In the genomic region with DNA sequence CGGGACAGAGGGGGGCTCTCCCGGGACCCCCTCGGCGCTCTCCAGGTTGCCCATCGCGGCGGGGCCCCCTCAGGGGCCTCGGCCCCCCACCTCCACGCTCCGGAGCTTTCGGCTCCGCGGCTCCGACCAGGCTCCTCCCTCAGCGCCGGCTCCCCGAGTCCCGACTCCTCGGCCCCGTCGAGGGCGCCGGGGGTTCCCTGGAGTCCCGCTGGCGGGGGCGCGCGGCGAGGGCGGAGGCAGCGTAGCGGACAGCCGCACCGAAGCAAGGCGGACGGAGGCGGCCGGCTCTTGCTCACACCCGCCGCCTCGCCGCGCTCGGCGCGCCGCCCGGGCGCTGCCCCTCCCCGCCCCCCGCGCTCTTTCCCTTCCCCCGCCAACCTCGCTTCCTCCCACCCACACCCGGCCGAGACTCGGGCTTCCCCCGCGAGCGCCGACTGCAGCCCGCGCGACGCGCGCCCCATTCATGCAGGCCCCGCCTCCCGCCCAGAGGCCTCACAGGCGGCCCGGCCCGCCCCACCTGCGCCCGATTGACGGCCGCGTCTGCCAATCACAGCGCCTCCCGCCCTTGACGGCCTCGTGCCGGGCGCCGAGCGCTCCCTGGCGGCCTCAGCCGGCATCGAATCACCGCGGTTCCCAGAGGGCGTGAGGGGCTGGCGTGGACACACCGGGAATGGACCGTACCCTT, we compare ENCODE assay signal across 1 cellular context.
A peak's percentile ranks its signal among the peaks of the same experiment; 100 is the strongest.
TF ChIP-seq lines count a peak whose summit lies in the region.

A gene with protein sequence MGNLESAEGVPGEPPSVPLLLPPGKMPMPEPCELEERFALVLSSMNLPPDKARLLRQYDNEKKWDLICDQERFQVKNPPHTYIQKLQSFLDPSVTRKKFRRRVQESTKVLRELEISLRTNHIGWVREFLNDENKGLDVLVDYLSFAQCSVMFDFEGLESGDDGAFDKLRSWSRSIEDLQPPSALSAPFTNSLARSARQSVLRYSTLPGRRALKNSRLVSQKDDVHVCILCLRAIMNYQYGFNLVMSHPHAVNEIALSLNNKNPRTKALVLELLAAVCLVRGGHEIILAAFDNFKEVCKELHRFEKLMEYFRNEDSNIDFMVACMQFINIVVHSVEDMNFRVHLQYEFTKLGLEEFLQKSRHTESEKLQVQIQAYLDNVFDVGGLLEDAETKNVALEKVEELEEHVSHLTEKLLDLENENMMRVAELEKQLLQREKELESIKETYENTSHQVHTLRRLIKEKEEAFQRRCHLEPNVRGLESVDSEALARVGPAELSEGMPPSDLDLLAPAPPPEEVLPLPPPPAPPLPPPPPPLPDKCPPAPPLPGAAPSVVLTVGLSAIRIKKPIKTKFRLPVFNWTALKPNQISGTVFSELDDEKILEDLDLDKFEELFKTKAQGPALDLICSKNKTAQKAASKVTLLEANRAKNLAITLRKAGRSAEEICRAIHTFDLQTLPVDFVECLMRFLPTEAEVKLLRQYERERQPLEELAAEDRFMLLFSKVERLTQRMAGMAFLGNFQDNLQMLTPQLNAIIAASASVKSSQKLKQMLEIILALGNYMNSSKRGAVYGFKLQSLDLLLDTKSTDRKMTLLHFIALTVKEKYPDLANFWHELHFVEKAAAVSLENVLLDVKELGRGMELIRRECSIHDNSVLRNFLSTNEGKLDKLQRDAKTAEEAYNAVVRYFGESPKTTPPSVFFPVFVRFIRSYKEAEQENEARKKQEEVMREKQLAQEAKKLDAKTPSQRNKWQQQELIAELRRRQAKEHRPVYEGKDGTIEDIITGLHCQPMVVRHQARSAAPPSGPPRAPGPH (minus strand): TSS at position 279 of the 685 bp plus-strand sequence. CDS start 225 bp downstream, at position 54.

TF ChIP-seq in GM12878, 131 proteins besides CTCF, POLR2A, EP300 and RAD21 (continued from another document):
- TF ChIP-seq, protein P1, sequence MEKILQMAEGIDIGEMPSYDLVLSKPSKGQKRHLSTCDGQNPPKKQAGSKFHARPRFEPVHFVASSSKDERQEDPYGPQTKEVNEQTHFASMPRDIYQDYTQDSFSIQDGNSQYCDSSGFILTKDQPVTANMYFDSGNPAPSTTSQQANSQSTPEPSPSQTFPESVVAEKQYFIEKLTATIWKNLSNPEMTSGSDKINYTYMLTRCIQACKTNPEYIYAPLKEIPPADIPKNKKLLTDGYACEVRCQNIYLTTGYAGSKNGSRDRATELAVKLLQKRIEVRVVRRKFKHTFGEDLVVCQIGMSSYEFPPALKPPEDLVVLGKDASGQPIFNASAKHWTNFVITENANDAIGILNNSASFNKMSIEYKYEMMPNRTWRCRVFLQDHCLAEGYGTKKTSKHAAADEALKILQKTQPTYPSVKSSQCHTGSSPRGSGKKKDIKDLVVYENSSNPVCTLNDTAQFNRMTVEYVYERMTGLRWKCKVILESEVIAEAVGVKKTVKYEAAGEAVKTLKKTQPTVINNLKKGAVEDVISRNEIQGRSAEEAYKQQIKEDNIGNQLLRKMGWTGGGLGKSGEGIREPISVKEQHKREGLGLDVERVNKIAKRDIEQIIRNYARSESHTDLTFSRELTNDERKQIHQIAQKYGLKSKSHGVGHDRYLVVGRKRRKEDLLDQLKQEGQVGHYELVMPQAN (conservative IDR thresholded peaks at IDR 0.05), result peak; percentile 55; the same call in 1 of the 2 replicates
- TF ChIP-seq BHLHE40 (IDR thresholded peaks at IDR 0.05; ENCODE audit: borderline replicate concordance in 1 of 2, low read depth in 2 of 2, low read length in 1 of 2) (peak; percentile 80 to 92), WRNIP1 (IDR thresholded peaks at IDR 0.05; ENCODE audit: borderline replicate concordance, low read depth, low read length) (0 out of 2 replicates have a peak, but pooled peaks have one; percentile 45), CHD2 (IDR thresholded peaks at IDR 0.05; ENCODE audit: borderline replicate concordance, low read depth, low read length) (peak; percentile 90), STAT3 (IDR thresholded peaks at IDR 0.05; ENCODE audit: low read depth, low read length) (no peak)
- TF ChIP-seq, protein P2, sequence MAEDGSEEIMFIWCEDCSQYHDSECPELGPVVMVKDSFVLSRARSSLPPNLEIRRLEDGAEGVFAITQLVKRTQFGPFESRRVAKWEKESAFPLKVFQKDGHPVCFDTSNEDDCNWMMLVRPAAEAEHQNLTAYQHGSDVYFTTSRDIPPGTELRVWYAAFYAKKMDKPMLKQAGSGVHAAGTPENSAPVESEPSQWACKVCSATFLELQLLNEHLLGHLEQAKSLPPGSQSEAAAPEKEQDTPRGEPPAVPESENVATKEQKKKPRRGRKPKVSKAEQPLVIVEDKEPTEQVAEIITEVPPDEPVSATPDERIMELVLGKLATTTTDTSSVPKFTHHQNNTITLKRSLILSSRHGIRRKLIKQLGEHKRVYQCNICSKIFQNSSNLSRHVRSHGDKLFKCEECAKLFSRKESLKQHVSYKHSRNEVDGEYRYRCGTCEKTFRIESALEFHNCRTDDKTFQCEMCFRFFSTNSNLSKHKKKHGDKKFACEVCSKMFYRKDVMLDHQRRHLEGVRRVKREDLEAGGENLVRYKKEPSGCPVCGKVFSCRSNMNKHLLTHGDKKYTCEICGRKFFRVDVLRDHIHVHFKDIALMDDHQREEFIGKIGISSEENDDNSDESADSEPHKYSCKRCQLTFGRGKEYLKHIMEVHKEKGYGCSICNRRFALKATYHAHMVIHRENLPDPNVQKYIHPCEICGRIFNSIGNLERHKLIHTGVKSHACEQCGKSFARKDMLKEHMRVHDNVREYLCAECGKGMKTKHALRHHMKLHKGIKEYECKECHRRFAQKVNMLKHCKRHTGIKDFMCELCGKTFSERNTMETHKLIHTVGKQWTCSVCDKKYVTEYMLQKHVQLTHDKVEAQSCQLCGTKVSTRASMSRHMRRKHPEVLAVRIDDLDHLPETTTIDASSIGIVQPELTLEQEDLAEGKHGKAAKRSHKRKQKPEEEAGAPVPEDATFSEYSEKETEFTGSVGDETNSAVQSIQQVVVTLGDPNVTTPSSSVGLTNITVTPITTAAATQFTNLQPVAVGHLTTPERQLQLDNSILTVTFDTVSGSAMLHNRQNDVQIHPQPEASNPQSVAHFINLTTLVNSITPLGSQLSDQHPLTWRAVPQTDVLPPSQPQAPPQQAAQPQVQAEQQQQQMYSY (CRISPR knock-in tag; IDR thresholded peaks at IDR 0.05), result no peak
TF ChIP-seq in GM12878: peak in this region for 46.
